In genomic region chr1:29033829-29034466, GRCh38 we compare ENCODE assay signal across 8 cellular contexts.
DNase-seq lines count a peak whose midpoint lies in the region; ATAC-seq and TF ChIP-seq lines count a peak whose summit lies in the region.

No MANE protein-coding gene starts in this region.

- no peaks in the 10 kb centered on the region for H3K27me3 ChIP-seq in BE2C
- H3K27me3 ChIP-seq in GM23338 (ENCODE audit: insufficient read depth) = no peaks in the 10 kb centered on the region
- no peaks in the 10 kb centered on the region for H3K27me3 ChIP-seq in breast epithelium
- no peaks in the 10 kb centered on the region for H3K27me3 ChIP-seq in uterus

- intact Hi-C loops in breast epithelium (cut with DNase I; ENCODE audit: low total_unique reads) = loop anchor here (10.0 kb wide), 1 partner anchor 149 kb away; no protein-coding TSS in a partner anchor
- intact Hi-C loops in left colon (cut with DNase I, micrococcal nuclease) = loop anchor here (2.0 to 5.0 kb wide), 3 partner anchors 151 to 168 kb away; no protein-coding TSS in a partner anchor
- intact Hi-C loops in uterus (cut with DNase I; ENCODE audit: low total_unique reads) = loop anchor here (5.0 to 10.0 kb wide), 2 partner anchors 152 to 249 kb away; no protein-coding TSS in a partner anchor
- intact Hi-C loops in activated naive CD4-positive, alpha-beta T cell treated with anti-CD3 and anti-CD28 coated beads for 36 hours (cut with micrococcal nuclease) = loop anchor here (1.0 to 5.0 kb wide), 3 partner anchors 152 to 247 kb away; no protein-coding TSS in a partner anchor

- no peaks in the 10 kb centered on the region for H3K79me2 ChIP-seq in GM23338 (replicated peaks; ENCODE audit: insufficient read depth)

- TF ChIP-seq POLR2A in breast epithelium (IDR thresholded peaks at IDR 0.05) (no peak), uterus (IDR thresholded peaks at IDR 0.05) (no peak)

- no peaks in the 10 kb centered on the region; the same call in 1 of the 2 replicates for H4K20me1 ChIP-seq in GM23338 (replicated peaks; ENCODE audit: insufficient read depth)

- no peak overlapping the region for H3K27ac Mint-ChIP-seq in GM23338
- H3K27ac Mint-ChIP-seq in activated naive CD4-positive, alpha-beta T cell treated with anti-CD3 and anti-CD28 coated beads for 36 hours = no peak overlapping the region

- no peaks in the 10 kb centered on the region for H3K27me3 Mint-ChIP-seq in GM23338 (ENCODE audit: insufficient read depth, low read depth, poor library complexity)
- H3K27me3 Mint-ChIP-seq in activated naive CD4-positive, alpha-beta T cell treated with anti-CD3 and anti-CD28 coated beads for 36 hours (ENCODE audit: low read depth) = no peaks in the 10 kb centered on the region

- H3F3A ChIP-seq in GM23338 (replicated peaks; ENCODE audit: low read depth) = no peaks in the 10 kb centered on the region

- H3K9me3 Mint-ChIP-seq in GM23338 = no peaks in the 10 kb centered on the region
- no peaks in the 10 kb centered on the region for H3K9me3 Mint-ChIP-seq in activated naive CD4-positive, alpha-beta T cell treated with anti-CD3 and anti-CD28 coated beads for 36 hours

- CTCF ChIA-PET in activated naive CD4-positive, alpha-beta T cell treated with anti-CD3 and anti-CD28 coated beads for 36 hours (lab: Charles Lee) = interaction anchor here (0.6 to 14.9 kb wide), 25 partner anchors 8 to 259 kb away, joined by 3 to 277 read pairs (median 4); no protein-coding TSS in a partner anchor

- ATAC-seq in GM23338 (no peak), left colon (peak; percentile 73), HG03045 (IDR thresholded peaks at IDR 0.05; ENCODE audit: unreplicated experiment) (no peak)

- H3K4me3 Mint-ChIP-seq in GM23338 = no peak overlapping the region
- no peak overlapping the region for H3K4me3 Mint-ChIP-seq in activated naive CD4-positive, alpha-beta T cell treated with anti-CD3 and anti-CD28 coated beads for 36 hours

- H3K4me2 ChIP-seq in GM23338 = no peak overlapping the region

- H3K4me3 ChIP-seq in BE2C (ENCODE audit: low read depth, low read length) (no peak overlapping the region), GM23338 (no peak overlapping the region), breast epithelium (no peak overlapping the region), uterus (no peak overlapping the region)

- H3K4me1 Mint-ChIP-seq in GM23338 = peaks cover 5% of the 10 kb centered on the region; the same call in 2 of the 3 replicates
- H3K4me1 Mint-ChIP-seq in activated naive CD4-positive, alpha-beta T cell treated with anti-CD3 and anti-CD28 coated beads for 36 hours (ENCODE audit: low read depth) = no peaks in the 10 kb centered on the region

- DNase-seq in BE2C (no peak), GM23338 (ENCODE audit: low spot score) (peak; percentile 58), NCI-H460 (ENCODE audit: extremely low read depth, low read depth) (peak; percentile 47), breast epithelium (ENCODE audit: low spot score in 2 of 2) (no peak), left colon (no peak), uterus (no peak)
- DNase-seq in activated naive CD4-positive, alpha-beta T cell treated with anti-CD3 and anti-CD28 coated beads for 36 hours = no peak

- no peaks in the 10 kb centered on the region for H3K9me3 ChIP-seq in BE2C
- no peaks in the 10 kb centered on the region for H3K9me3 ChIP-seq in breast epithelium
- no peaks in the 10 kb centered on the region for H3K9me3 ChIP-seq in uterus

- peaks cover 12% of the 10 kb centered on the region; the same call in 2 of the 3 replicates for H3K36me3 Mint-ChIP-seq in GM23338 (ENCODE audit: low read depth)
- H3K36me3 Mint-ChIP-seq in activated naive CD4-positive, alpha-beta T cell treated with anti-CD3 and anti-CD28 coated beads for 36 hours (ENCODE audit: low read depth) = peaks cover 15% of the 10 kb centered on the region

- no peak overlapping the region for H3K27ac ChIP-seq in GM23338 (ENCODE audit: low read depth)
- no peak overlapping the region for H3K27ac ChIP-seq in breast epithelium
- no peak overlapping the region for H3K27ac ChIP-seq in uterus

- H2AFZ ChIP-seq in GM23338 = no peak overlapping the region

- TF ChIP-seq CTCF in BE2C (IDR thresholded peaks at IDR 0.05; ENCODE audit: low read depth, low read length) = peak; percentile 51
- peak; percentile 63 to 81 for TF ChIP-seq CTCF in GM23338 (conservative IDR thresholded peaks at IDR 0.05; ENCODE audit: low read depth in 2 of 2)
- peak; percentile 8 to 75 (median 63) for TF ChIP-seq CTCF in breast epithelium (IDR thresholded peaks at IDR 0.05)
- peak; percentile 66 to 86 (median 78) for TF ChIP-seq CTCF in uterus (IDR thresholded peaks at IDR 0.05)

- H3K4me1 ChIP-seq in BE2C (peaks cover 9% of the 10 kb centered on the region), GM23338 (ENCODE audit: insufficient read depth) (peaks cover 8% of the 10 kb centered on the region; the same call in 1 of the 2 replicates), breast epithelium (no peaks in the 10 kb centered on the region), uterus (no peaks in the 10 kb centered on the region)

- no peaks in the 10 kb centered on the region; the same call in 1 of the 2 replicates for H3K36me3 ChIP-seq in BE2C
- no peaks in the 10 kb centered on the region for H3K36me3 ChIP-seq in GM23338 (ENCODE audit: insufficient read depth)
- no peaks in the 10 kb centered on the region for H3K36me3 ChIP-seq in breast epithelium
- H3K36me3 ChIP-seq in uterus = no peaks in the 10 kb centered on the region

- no peaks in the 10 kb centered on the region for H3K9me2 ChIP-seq in GM23338 (ENCODE audit: insufficient read depth)

TF ChIP-seq in GM23338, 12 proteins besides CTCF, POLR2A, EP300 and RAD21 (continues in another document):
- no peak for TF ChIP-seq JUNB (IDR thresholded peaks at IDR 0.05; ENCODE audit: unreplicated experiment)
- TF ChIP-seq NANOG (IDR thresholded peaks at IDR 0.05; ENCODE audit: borderline replicate concordance) = no peak
- no peak for TF ChIP-seq ZNF331 (CRISPR knock-in tag; IDR thresholded peaks at IDR 0.05; ENCODE audit: low read depth)
- TF ChIP-seq EZH2 (IDR thresholded peaks at IDR 0.05; ENCODE audit: low read depth, unreplicated experiment) = no peak
- no peak for TF ChIP-seq ZNF462 (CRISPR knock-in tag; IDR thresholded peaks at IDR 0.05)
- TF ChIP-seq CREB1 (CRISPR knock-in tag; IDR thresholded peaks at IDR 0.05; ENCODE audit: low read depth) = no peak
- no peak for TF ChIP-seq POLR2AphosphoS5 (IDR thresholded peaks at IDR 0.05; ENCODE audit: low read depth)
- no peak for TF ChIP-seq ZNF114 (CRISPR knock-in tag; IDR thresholded peaks at IDR 0.05)
- TF ChIP-seq STAT1 (IDR thresholded peaks at IDR 0.05; ENCODE audit: unreplicated experiment) = no peak
- TF ChIP-seq EZH2phosphoT487 (IDR thresholded peaks at IDR 0.05; ENCODE audit: unreplicated experiment) = no peak

Comparison
In these comparisons a context has a peak if more than half of its experiments do, and no peak if none do; other contexts are left out.
1. DNase-seq: peak in GM23338 (single experiment) and NCI-H460 (single experiment); none in BE2C (single experiment), breast epithelium (0 of 2), left colon (0 of 2), uterus (0 of 2) and activated naive CD4-positive, alpha-beta T cell treated with anti-CD3 and anti-CD28 coated beads for 36 hours (single experiment).
2. Peak in every context shown above with its lines, with median percentiles within 50 percentile points of each other: CTCF ChIP-seq.